In the genomic region with DNA sequence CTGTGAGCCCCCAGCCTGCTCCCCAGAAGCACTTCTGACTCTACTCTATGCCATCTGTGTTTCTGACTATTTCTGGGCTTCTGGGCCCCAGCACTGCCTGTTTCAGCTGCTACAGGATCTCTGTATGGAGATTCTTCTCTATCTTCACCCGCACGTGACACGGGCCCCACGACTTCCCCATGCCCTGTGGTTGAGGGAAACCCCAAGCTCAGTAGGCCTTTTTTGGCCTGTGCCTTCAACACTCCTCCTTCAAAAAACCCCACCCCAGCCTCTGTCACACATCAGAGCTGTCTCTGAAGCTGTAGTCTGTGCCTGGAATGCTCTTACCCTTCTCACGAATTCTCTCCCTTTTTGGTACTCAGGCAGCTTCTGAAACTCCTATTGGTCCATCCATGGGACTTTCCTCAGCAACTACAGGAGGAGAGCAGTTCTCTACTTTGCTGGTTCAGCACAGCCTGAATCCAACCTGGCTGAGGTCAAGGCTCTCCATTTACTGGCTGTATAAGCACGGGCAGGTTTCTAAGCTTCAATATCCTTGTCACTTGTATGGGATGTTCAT, we compare ENCODE assay signal across 8 cellular contexts. TPM values are rescaled to one million over a fixed set of nuclear protein-coding genes. Genes with fewer than 3 reads are reported as not detected.
DNase-seq lines count a peak whose midpoint lies in the region; ATAC-seq lines count a peak whose summit lies in the region.

No MANE protein-coding gene starts in this region.

- intact Hi-C loops in left ventricle myocardium superior (cut with micrococcal nuclease): no loop called here

- peaks cover 33 to 52% (median 40%) of the 10 kb centered on the region in 11 experiments for H3K9me3 ChIP-seq in BLaER1 treated with 17β-estradiol and CSF1 and Interleukin-3, amounts not matched to agents 10 nM and 100 nM (replicated peaks in 1 of 11)

- no peaks in the 10 kb centered on the region for H4K20me1 ChIP-seq in BLaER1 treated with 17β-estradiol and CSF1 and Interleukin-3, amounts not matched to agents 10 nM and 100 nM

- H3K4me2 ChIP-seq in BLaER1 treated with 17β-estradiol and CSF1 and Interleukin-3, amounts not matched to agents 10 nM and 100 nM: peak overlapping the region in 10 of 11 experiments; percentile 3 to 89 (median 29); a peak in 14 of 22 replicates

- peak; percentile 81 for DNase-seq in KBM-7
- DNase-seq in activated CD8-positive, alpha-beta memory T cell treated with anti-CD3 and anti-CD28 coated beads, Interleukin-2, amount 50 U/mL, for 24 hours (ENCODE audit: extremely low read depth): peak; percentile 49
- peak; percentile 76 for DNase-seq in left ventricle myocardium superior
- peak; percentile 22 to 49 (median 44) for DNase-seq in stimulated activated CD4-positive, alpha-beta T cell treated with anti-CD3 and anti-CD28 coated beads, TNF-alpha, amount 100 ng/mL, for 48 hours (ENCODE audit: low read depth in 3 of 3)
- no peak for DNase-seq in DMS53 (lab: John Stamatoyannopoulos, UW)
- no peak for DNase-seq in AG20443 (ENCODE audit: low spot score)

- no peak overlapping the region for H3K4me3 ChIP-seq in BLaER1 treated with 17β-estradiol and CSF1 and Interleukin-3, amounts not matched to agents 10 nM and 100 nM

- peak overlapping the region in 3 of 11 experiments; percentile 35 to 72 (median 62); a peak in 6 of 22 replicates for H3K27ac ChIP-seq in BLaER1 treated with 17β-estradiol and CSF1 and Interleukin-3, amounts not matched to agents 10 nM and 100 nM

- ATAC-seq in GM21390 (IDR thresholded peaks at IDR 0.05; ENCODE audit: unreplicated experiment) (peak; percentile 66), left ventricle myocardium superior (peak; percentile 50)

- in situ Hi-C loops in KBM-7 (cut with MboI; ENCODE audit: low pct_unique_long_range_greater_than_20kb, low sequenced_read_pairs): no loop called here

- H3K9ac ChIP-seq in BLaER1 treated with 17β-estradiol and CSF1 and Interleukin-3, amounts not matched to agents 10 nM and 100 nM: peak overlapping the region in 3 of 11 experiments; percentile 20 to 46 (median 34); a peak in 3 of 22 replicates

- no peaks in the 10 kb centered on the region for H3K27me3 ChIP-seq in BLaER1 treated with 17β-estradiol and CSF1 and Interleukin-3, amounts not matched to agents 10 nM and 100 nM

- peaks cover 9 to 29% (median 12%) of the 10 kb centered on the region in 10 experiments; a peak in 19 of 20 replicates for H3K4me1 ChIP-seq in BLaER1 treated with 17β-estradiol and CSF1 and Interleukin-3, amounts not matched to agents 10 nM and 100 nM

- no peaks in the 10 kb centered on the region for H3K36me3 ChIP-seq in BLaER1 treated with 17β-estradiol and CSF1 and Interleukin-3, amounts not matched to agents 10 nM and 100 nM

RNA-seq across cellular contexts. Expression of a gene that starts 2.0 kb away (rescaled TPM):
- 47.6 TPM for total RNA-seq in left ventricle myocardium superior

Comparison
In these comparisons a context has a peak if more than half of its experiments do, and no peak if none do; other contexts are left out.
1. DNase-seq: peak in KBM-7 (single experiment), activated CD8-positive, alpha-beta memory T cell treated with anti-CD3 and anti-CD28 coated beads, Interleukin-2, amount 50 U/mL, for 24 hours (single experiment), left ventricle myocardium superior (single experiment) and stimulated activated CD4-positive, alpha-beta T cell treated with anti-CD3 and anti-CD28 coated beads, TNF-alpha, amount 100 ng/mL, for 48 hours (3 of 3); none in DMS53 (single experiment) and AG20443 (single experiment).